ENCODE assay signal across 11 cellular contexts in the genomic region with DNA sequence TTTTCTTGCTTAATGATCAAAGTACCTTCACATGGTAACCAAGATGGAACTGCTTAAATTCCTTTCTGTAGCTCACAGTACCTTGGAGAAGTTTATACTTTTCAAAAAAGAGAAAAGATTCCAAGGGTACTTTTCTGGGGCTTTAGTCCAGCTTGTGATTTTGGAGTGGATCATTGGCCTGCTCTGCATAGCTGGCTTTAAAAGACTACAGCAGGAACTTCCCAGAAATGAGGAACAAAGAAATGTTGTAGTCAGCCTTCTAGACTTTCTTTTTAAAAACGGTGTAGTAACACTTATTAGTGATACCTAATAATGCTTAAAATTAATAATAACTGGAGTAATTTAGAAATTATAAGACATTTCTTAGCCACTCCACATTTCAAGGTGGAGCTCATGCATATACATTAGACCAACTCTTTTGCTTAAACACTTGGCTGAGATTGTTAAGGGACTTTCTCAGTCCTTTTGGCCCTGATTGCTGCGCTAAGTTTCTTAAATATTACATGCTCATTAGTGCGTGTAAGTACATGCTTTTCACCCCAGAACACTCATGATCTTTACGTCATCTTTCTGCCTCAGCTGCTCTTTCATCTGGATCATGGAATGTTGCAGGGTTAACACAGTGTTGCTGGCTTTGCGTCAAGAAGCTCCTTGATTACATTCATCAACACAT. TPM values are rescaled to one million over a fixed set of nuclear protein-coding genes. Genes with fewer than 3 reads are reported as not detected.
DNase-seq lines count a peak whose midpoint lies in the region; ATAC-seq lines count a peak whose summit lies in the region.
"Had no signal": no experiment of that assay in that cellular context is flagged by ENCODE, and none has a peak within 500 bp of the region (broad histone marks: within the 10 kb centered on the region; RNA-seq: fewer than 3 reads in every experiment).

No MANE protein-coding gene starts in this region.

- H3K4me3 ChIP-seq in neuronal stem cell (ENCODE audit: low read length in 2 of 2): no peak overlapping the region

- in situ Hi-C loops in KBM-7 (cut with MboI; ENCODE audit: low pct_unique_long_range_greater_than_20kb, low sequenced_read_pairs): no loop called here

- H3K27ac ChIP-seq in epithelial cell of prostate (peak overlapping the region; percentile 35), neuronal stem cell (replicated peaks; ENCODE audit: low read length) (no peak overlapping the region)

- H2BK5ac ChIP-seq in neuronal stem cell (ENCODE audit: low read length): no peak overlapping the region

- intact Hi-C loops in left cardiac atrium (cut with DNase I): no loop called here
- intact Hi-C loops in cardiac septum (cut with DNase I): no loop called here

- WGBS in neuronal stem cell (ENCODE audit: extremely low coverage in 2 of 2, insufficient read length in 2 of 2, insufficient replicate concordance in 1 of 2), 2 donors: no CpG with 5 or more reads among the region's 5 CpGs

- H2AFZ ChIP-seq in neuronal stem cell (ENCODE audit: low read length): no peak overlapping the region

- H3K4me2 ChIP-seq in neuronal stem cell (ENCODE audit: insufficient read depth, low read length, poor library complexity, severe bottlenecking): no peak overlapping the region

- no peak overlapping the region for H2AK5ac ChIP-seq in neuronal stem cell (ENCODE audit: low read depth, low read length)

- ATAC-seq in left cardiac atrium (peak; percentile 38 to 53), HG03095 (IDR thresholded peaks at IDR 0.05; ENCODE audit: unreplicated experiment) (peak; percentile 37)
- ATAC-seq: HCT116 had no signal

- no peaks in the 10 kb centered on the region for H3K27me3 ChIP-seq in neuronal stem cell (ENCODE audit: control insufficient read depth in 3 of 3, insufficient read depth in 3 of 3, low read depth in 1 of 3, low read length in 3 of 3)

- H2BK15ac ChIP-seq in neuronal stem cell (ENCODE audit: low read length): no peak overlapping the region

- no peak overlapping the region for H3K4ac ChIP-seq in neuronal stem cell (ENCODE audit: low read length)

- DNase-seq in left cardiac atrium: no peak
- DNase-seq in cardiac septum (ENCODE audit: low spot score): no peak
- no peak for DNase-seq in epithelial cell of prostate (ENCODE audit: low read depth, low spot score)
- DNase-seq in KBM-7: no peak
- no peak for DNase-seq in SW480 (ENCODE audit: low spot score)
- no peak for DNase-seq in stimulated activated CD4-positive, alpha-beta T cell treated with anti-CD3 and anti-CD28 coated beads, Interleukin-4, amount 100 ng/mL, for 24 hours
- no peak for DNase-seq in neuronal stem cell (ENCODE audit: low spot score)
- DNase-seq: activated T-cell treated with anti-CD3 and anti-CD28 coated beads, Interleukin-2, amount 50 U/mL, for 48 hours; foreskin melanocyte had no signal

- H3K9ac ChIP-seq in neuronal stem cell (ENCODE audit: low read depth, low read length, poor library complexity): no peak overlapping the region

- H4K8ac ChIP-seq in neuronal stem cell (ENCODE audit: low read depth, low read length): no peak overlapping the region

- H2BK12ac ChIP-seq in neuronal stem cell (ENCODE audit: low read length): no peak overlapping the region

- H3K79me1 ChIP-seq in neuronal stem cell (ENCODE audit: low read depth, low read length): no peaks in the 10 kb centered on the region

- H3K9me3 ChIP-seq in neuronal stem cell (replicated peaks in 1 of 2; ENCODE audit: control insufficient read depth in 2 of 2, insufficient read depth in 1 of 2, low read depth in 1 of 2, low read length in 2 of 2): peaks cover 0 to 3% of the 10 kb centered on the region in 2 donors

- no peak overlapping the region for H3K18ac ChIP-seq in neuronal stem cell (ENCODE audit: low read length)

- H3K23ac ChIP-seq in neuronal stem cell (ENCODE audit: low read depth, low read length, poor library complexity): no peak overlapping the region

- no peak overlapping the region for H3K14ac ChIP-seq in neuronal stem cell (ENCODE audit: low read length)

- peaks cover 1 to 15% of the 10 kb centered on the region in 2 donors for H3K4me1 ChIP-seq in neuronal stem cell (ENCODE audit: control insufficient read depth in 2 of 2, insufficient read depth in 1 of 2, low read depth in 1 of 2, low read length in 2 of 2)

- peaks cover 0 to 4% of the 10 kb centered on the region in 2 donors for H3K36me3 ChIP-seq in neuronal stem cell (replicated peaks in 1 of 2; ENCODE audit: control insufficient read depth in 2 of 2, insufficient read depth in 2 of 2, low read length in 2 of 2)

- no peak overlapping the region for H4K91ac ChIP-seq in neuronal stem cell (ENCODE audit: low read depth, low read length, poor library complexity)

- H2BK120ac ChIP-seq in neuronal stem cell (ENCODE audit: low read depth, low read length): no peak overlapping the region

RNA-seq across cellular contexts. Expression of a gene that starts 57.3 kb away (rescaled TPM):
- total RNA-seq in left cardiac atrium: 10 to 100 TPM; 22.5 to 23.8 TPM
- total RNA-seq in cardiac septum: 30.0 TPM
- polyA plus RNA-seq in neuronal stem cell (2013, experiment 1 of 2): 16.0 TPM
- 15.2 TPM for polyA plus RNA-seq in neuronal stem cell (2013, experiment 2 of 2)

RNA-seq across cellular contexts. Expression of a gene that starts 58.0 kb away (rescaled TPM):
- total RNA-seq in left cardiac atrium (10 to 100 TPM; 40.7 to 40.8 TPM), cardiac septum (83.1 TPM)
- polyA plus RNA-seq in neuronal stem cell (2013, experiment 1 of 2): 80.0 TPM
- 83.8 TPM for polyA plus RNA-seq in neuronal stem cell (2013, experiment 2 of 2)
